Comparison of ENCODE assay signal across 8 cellular contexts in the genomic region with DNA sequence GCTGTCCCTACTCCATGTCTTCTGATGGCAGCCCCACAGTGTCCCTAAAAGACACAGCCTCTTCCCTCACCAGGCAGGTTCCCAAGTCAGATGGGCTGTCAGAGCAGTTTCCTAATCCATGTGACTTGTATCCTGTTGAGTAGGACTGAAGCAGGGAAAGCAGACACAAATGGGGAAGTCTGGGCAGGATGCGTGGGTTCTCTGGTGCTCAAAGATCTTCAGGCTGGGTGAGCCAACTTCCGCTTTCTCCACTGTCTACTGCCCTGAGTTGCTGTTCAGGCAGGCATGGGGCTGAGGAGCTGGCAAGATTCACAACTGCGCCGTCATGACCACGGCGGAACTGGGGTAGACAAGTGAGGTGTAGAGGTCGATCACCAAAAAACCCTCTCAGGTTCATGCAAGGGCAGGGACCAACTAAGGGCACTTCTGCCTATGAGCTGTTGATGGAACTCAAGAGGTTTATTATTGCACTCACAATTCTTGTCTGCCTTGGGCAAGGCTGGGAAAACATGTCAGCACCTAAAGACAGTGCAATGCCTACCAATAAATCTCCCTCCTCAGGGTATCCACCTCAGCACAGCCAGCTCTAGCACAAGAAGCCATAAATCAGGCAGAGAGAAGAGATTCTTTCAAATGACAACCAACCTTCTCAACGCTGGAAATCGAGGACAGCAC.
DNase-seq lines count a peak whose midpoint lies in the region; ATAC-seq, FAIRE-seq and TF ChIP-seq lines count a peak whose summit lies in the region.

No MANE protein-coding gene starts in this region.

- peak overlapping the region in 1 of 2 donors; percentile 3 for H3K9ac ChIP-seq in liver (ENCODE audit: low read depth in 1 of 2, low read length in 2 of 2)
- no peak overlapping the region for H3K9ac ChIP-seq in HepG2 (ENCODE audit: insufficient read depth, low read depth, low read length)

- no peaks in the 10 kb centered on the region for H4K20me1 ChIP-seq in HepG2 (ENCODE audit: insufficient read depth, low read length)

- H3K4me2 ChIP-seq in HepG2 (ENCODE audit: low read depth, low read length): no peak overlapping the region

- intact Hi-C loops in HepG2 (cut with micrococcal nuclease; ENCODE audit: unreplicated experiment): loop anchor here (5.0 kb wide), 1 partner anchor 49 kb away; no protein-coding TSS in a partner anchor
- intact Hi-C loops in prostate gland (cut with DNase I): no loop called here

- H3K4me3 ChIP-seq in liver (ENCODE audit: low read depth in 1 of 3, low read length in 3 of 3): no peak overlapping the region
- no peak overlapping the region for H3K4me3 ChIP-seq in HepG2 (replicated peaks in 1 of 3; ENCODE audit: insufficient read depth in 1 of 3, low read depth in 2 of 3, low read length in 3 of 3)
- peak overlapping the region; percentile 20 for H3K4me3 ChIP-seq in Jurkat, Clone E6-1 (ENCODE audit: low read length)
- H3K4me3 ChIP-seq in prostate gland: no peak overlapping the region

- no peaks in the 10 kb centered on the region for H3K36me3 ChIP-seq in liver (ENCODE audit: control insufficient read depth in 4 of 4, insufficient read depth in 3 of 4, low read depth in 1 of 4, low read length in 3 of 4)
- H3K36me3 ChIP-seq in HepG2 (replicated peaks in 1 of 2; ENCODE audit: control insufficient read depth in 1 of 2, insufficient read depth in 2 of 2, low read length in 2 of 2): no peaks in the 10 kb centered on the region
- no peaks in the 10 kb centered on the region for H3K36me3 ChIP-seq in prostate gland

- H2AFZ ChIP-seq in HepG2 (ENCODE audit: low read length): no peak overlapping the region

- WGBS in liver: 75% methylated on average over 9 of the region's 9 CpGs
- WGBS in HepG2 (ENCODE audit: low lambda C conversion rate): 93% methylated on average over 9 of the region's 9 CpGs
- 67% methylated on average over 9 of the region's 9 CpGs for WGBS in prostate gland

- no peak for ATAC-seq in HepG2
- peak; percentile 84 for ATAC-seq in esophagus mucosa

- BruUV-seq in HepG2 (replicated peaks; lab: Mats Ljungman, UMichigan): no TSS peak

- TF ChIP-seq POLR2A in HepG2 (IDR thresholded peaks at IDR 0.05; ENCODE audit: insufficient read depth in 1 of 2, low read depth in 2 of 2, low read length in 2 of 2): no peak
- no peak for TF ChIP-seq POLR2A in prostate gland (IDR thresholded peaks at IDR 0.05)

- H3K9me3 ChIP-seq in liver (ENCODE audit: control insufficient read depth in 4 of 4, low read length in 3 of 4) (no peaks in the 10 kb centered on the region), HepG2 (ENCODE audit: low read length) (no peaks in the 10 kb centered on the region), prostate gland (no peaks in the 10 kb centered on the region)

- in situ Hi-C loops in HepG2 (cut with HindIII; ENCODE audit: extremely low pct_ligation_motif_present, low pct_unique_long_range_greater_than_20kb): loop anchor here (10.0 kb wide), 1 partner anchor 78 kb away; no protein-coding TSS in a partner anchor

- TF ChIP-seq RAD21 in liver (IDR thresholded peaks at IDR 0.05) (peak; percentile 15 to 54), HepG2 (CRISPR knock-in tag; IDR thresholded peaks at IDR 0.05) (no peak)

- DNase-seq in HepG2 (ENCODE audit: low spot score) (no peak), prostate gland (ENCODE audit: low spot score) (peak; percentile 36), NCI-H1105 treated with DMSO at 0.1 percent for 48 hours (lab: John Stamatoyannopoulos, UW) (no peak), DMS153 (lab: John Stamatoyannopoulos, UW) (no peak)
- DNase-seq in Jurkat, Clone E6-1 (ENCODE audit: low read depth, low spot score): peak; percentile 66
- peak; percentile 48 to 50 for DNase-seq in activated CD8-positive, alpha-beta memory T cell treated with anti-CD3 and anti-CD28 coated beads for 4 hours (ENCODE audit: low read depth in 2 of 2)

- TF ChIP-seq CTCF in liver (IDR thresholded peaks at IDR 0.05; ENCODE audit: low read depth, low read length, missing input control): no peak
- TF ChIP-seq CTCF in HepG2 (CRISPR knock-in tag; IDR thresholded peaks at IDR 0.05): no peak
- TF ChIP-seq CTCF in prostate gland (IDR thresholded peaks at IDR 0.05): no peak

- POLR2A ChIA-PET in HepG2 (lab: Yijun Ruan, JAX): interaction anchor here (0.6 kb wide), 1 partner anchor 82 kb away, joined by 3 read pairs; no protein-coding TSS in a partner anchor

- H3K79me2 ChIP-seq in HepG2 (ENCODE audit: insufficient read depth, low read length): peaks cover 42% of the 10 kb centered on the region

- H3K4me1 ChIP-seq in liver (ENCODE audit: control insufficient read depth in 4 of 4, insufficient read depth in 4 of 4, low read length in 3 of 4): peaks cover 4 to 34% (median 13%) of the 10 kb centered on the region in 4 donors
- peaks cover 51% of the 10 kb centered on the region for H3K4me1 ChIP-seq in HepG2 (ENCODE audit: insufficient read depth, low read length)
- H3K4me1 ChIP-seq in prostate gland (replicated peaks): no peaks in the 10 kb centered on the region

- peak overlapping the region; percentile 96 for H3K27ac ChIP-seq in liver (ENCODE audit: low read depth in 1 of 2, low read length in 2 of 2)
- no peak overlapping the region for H3K27ac ChIP-seq in HepG2 (ENCODE audit: extremely low read length, insufficient read depth, low read length)
- H3K27ac ChIP-seq in prostate gland: peak overlapping the region in 1 of 2 donors; percentile 20

- H3K27me3 ChIP-seq in liver (ENCODE audit: control insufficient read depth in 4 of 4, insufficient read depth in 4 of 4, low read length in 3 of 4): no peaks in the 10 kb centered on the region
- no peaks in the 10 kb centered on the region for H3K27me3 ChIP-seq in HepG2 (ENCODE audit: control insufficient read depth in 1 of 2, insufficient read depth in 2 of 2, low read length in 2 of 2)
- H3K27me3 ChIP-seq in prostate gland (replicated peaks; ENCODE audit: insufficient read depth): no peaks in the 10 kb centered on the region

- CTCF ChIA-PET in HepG2 (lab: Yijun Ruan, JAX; ENCODE audit: low intra/inter-chr PET ratio, low total read pairs): interaction anchor here (3.0 kb wide), 1 partner anchor 83 kb away, joined by 8 read pairs; the partner anchor contains the start of gene RAPGEF1

- FAIRE-seq in HepG2 (lab: Jason Lieb, UNC): no peak

- TF ChIP-seq EP300 in HepG2 (IDR thresholded peaks at IDR 0.05; ENCODE audit: low read depth in 2 of 2, low read length in 2 of 2) (no peak), HepG2 (CRISPR knock-in tag; IDR thresholded peaks at IDR 0.05; ENCODE audit: borderline replicate concordance) (no peak)

TF ChIP-seq in liver, 16 proteins besides CTCF, POLR2A, EP300 and RAD21 (continues in another document):
- TF ChIP-seq HNF4G (IDR thresholded peaks at IDR 0.05) (no peak), NR2F2 (IDR thresholded peaks at IDR 0.05) (no peak), TAF1 (conservative IDR thresholded peaks at IDR 0.05) (no peak), SP1 (IDR thresholded peaks at IDR 0.05) (peak; percentile 24)
- TF ChIP-seq, protein P1, sequence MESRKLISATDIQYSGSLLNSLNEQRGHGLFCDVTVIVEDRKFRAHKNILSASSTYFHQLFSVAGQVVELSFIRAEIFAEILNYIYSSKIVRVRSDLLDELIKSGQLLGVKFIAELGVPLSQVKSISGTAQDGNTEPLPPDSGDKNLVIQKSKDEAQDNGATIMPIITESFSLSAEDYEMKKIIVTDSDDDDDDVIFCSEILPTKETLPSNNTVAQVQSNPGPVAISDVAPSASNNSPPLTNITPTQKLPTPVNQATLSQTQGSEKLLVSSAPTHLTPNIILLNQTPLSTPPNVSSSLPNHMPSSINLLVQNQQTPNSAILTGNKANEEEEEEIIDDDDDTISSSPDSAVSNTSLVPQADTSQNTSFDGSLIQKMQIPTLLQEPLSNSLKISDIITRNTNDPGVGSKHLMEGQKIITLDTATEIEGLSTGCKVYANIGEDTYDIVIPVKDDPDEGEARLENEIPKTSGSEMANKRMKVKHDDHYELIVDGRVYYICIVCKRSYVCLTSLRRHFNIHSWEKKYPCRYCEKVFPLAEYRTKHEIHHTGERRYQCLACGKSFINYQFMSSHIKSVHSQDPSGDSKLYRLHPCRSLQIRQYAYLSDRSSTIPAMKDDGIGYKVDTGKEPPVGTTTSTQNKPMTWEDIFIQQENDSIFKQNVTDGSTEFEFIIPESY (IDR thresholded peaks at IDR 0.05): no peak
- TF ChIP-seq, protein P2, sequence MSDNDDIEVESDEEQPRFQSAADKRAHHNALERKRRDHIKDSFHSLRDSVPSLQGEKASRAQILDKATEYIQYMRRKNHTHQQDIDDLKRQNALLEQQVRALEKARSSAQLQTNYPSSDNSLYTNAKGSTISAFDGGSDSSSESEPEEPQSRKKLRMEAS (IDR thresholded peaks at IDR 0.05): peak; percentile 16

TF ChIP-seq in HepG2, 621 proteins besides CTCF, POLR2A, EP300 and RAD21 (continues in another document):
- TF ChIP-seq CCAR2 (optimal IDR thresholded peaks at IDR 0.05; ENCODE audit: low read depth, low read length) (no peak), KAT2B (IDR thresholded peaks at IDR 0.05; ENCODE audit: borderline replicate concordance, low read depth, low read length) (no peak), ONECUT2 (CRISPR knock-in tag; IDR thresholded peaks at IDR 0.05) (no peak), ZNF790 (CRISPR knock-in tag; IDR thresholded peaks at IDR 0.05; ENCODE audit: borderline replicate concordance) (no peak), NCOA2 (CRISPR knock-in tag; IDR thresholded peaks at IDR 0.05) (no peak)
- TF ChIP-seq, protein P3, sequence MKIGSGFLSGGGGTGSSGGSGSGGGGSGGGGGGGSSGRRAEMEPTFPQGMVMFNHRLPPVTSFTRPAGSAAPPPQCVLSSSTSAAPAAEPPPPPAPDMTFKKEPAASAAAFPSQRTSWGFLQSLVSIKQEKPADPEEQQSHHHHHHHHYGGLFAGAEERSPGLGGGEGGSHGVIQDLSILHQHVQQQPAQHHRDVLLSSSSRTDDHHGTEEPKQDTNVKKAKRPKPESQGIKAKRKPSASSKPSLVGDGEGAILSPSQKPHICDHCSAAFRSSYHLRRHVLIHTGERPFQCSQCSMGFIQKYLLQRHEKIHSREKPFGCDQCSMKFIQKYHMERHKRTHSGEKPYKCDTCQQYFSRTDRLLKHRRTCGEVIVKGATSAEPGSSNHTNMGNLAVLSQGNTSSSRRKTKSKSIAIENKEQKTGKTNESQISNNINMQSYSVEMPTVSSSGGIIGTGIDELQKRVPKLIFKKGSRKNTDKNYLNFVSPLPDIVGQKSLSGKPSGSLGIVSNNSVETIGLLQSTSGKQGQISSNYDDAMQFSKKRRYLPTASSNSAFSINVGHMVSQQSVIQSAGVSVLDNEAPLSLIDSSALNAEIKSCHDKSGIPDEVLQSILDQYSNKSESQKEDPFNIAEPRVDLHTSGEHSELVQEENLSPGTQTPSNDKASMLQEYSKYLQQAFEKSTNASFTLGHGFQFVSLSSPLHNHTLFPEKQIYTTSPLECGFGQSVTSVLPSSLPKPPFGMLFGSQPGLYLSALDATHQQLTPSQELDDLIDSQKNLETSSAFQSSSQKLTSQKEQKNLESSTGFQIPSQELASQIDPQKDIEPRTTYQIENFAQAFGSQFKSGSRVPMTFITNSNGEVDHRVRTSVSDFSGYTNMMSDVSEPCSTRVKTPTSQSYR (CRISPR knock-in tag; IDR thresholded peaks at IDR 0.05; ENCODE audit: borderline replicate concordance): no peak

Comparison
In these comparisons a context has a peak if more than half of its experiments do, and no peak if none do; other contexts are left out.
1. DNase-seq: peak in Jurkat, Clone E6-1 (single experiment), activated CD8-positive, alpha-beta memory T cell treated with anti-CD3 and anti-CD28 coated beads for 4 hours (2 of 2) and prostate gland (single experiment); none in HepG2 (single experiment), NCI-H1105 treated with DMSO at 0.1 percent for 48 hours (single experiment) and DMS153 (single experiment).